17 cellular contexts compared by ENCODE assay signal in genomic region chr1:8256321-8256720, GRCh38.
DNase-seq lines count a peak whose midpoint lies in the region; ATAC-seq, FAIRE-seq and TF ChIP-seq lines count a peak whose summit lies in the region.
"Had no signal": no experiment of that assay in that cellular context is flagged by ENCODE, and none has a peak within 500 bp of the region (broad histone marks: within the 10 kb centered on the region; RNA-seq: fewer than 3 reads in every experiment).

No MANE protein-coding gene starts in this region.

- H3K4me3 ChIP-seq in A549 (no peak overlapping the region), IMR-90 (ENCODE audit: insufficient read depth, low read depth, low read length) (no peak overlapping the region), K562 (no peak overlapping the region), right lobe of liver (no peak overlapping the region)

- TF ChIP-seq EP300 in A549 (IDR thresholded peaks at IDR 0.05) (no peak), K562 (IDR thresholded peaks at IDR 0.05; ENCODE audit: low read length) (no peak)

- dilution Hi-C loops in IMR-90 (cut with HindIII; ENCODE audit: low sequenced_read_pairs, unreplicated experiment), result no loop called here

- no peak for TF ChIP-seq RAD21 in A549 (conservative IDR thresholded peaks at IDR 0.05 in 1 of 2, IDR thresholded peaks at IDR 0.05 in 1 of 2)
- no peak for TF ChIP-seq RAD21 in IMR-90 (IDR thresholded peaks at IDR 0.05; ENCODE audit: low read length)
- no peak for TF ChIP-seq RAD21 in K562 (CRISPR knock-in tag; conservative IDR thresholded peaks at IDR 0.05 in 1 of 2, IDR thresholded peaks at IDR 0.05 in 1 of 2)

- H3K14ac ChIP-seq in IMR-90 (replicated peaks; ENCODE audit: low read depth, low read length), result no peak overlapping the region

- POLR2A ChIA-PET in A549 (lab: Yijun Ruan, JAX) (no interaction called here), IMR-90 (lab: Charles Lee; ENCODE audit: unreplicated experiment) (no interaction called here), K562 (lab: Yijun Ruan, JAX) (interaction anchor here (0.6 kb wide), 1 partner anchor 107 kb away, joined by 3 read pairs; no protein-coding TSS in a partner anchor)

- no peak overlapping the region for H2BK5ac ChIP-seq in IMR-90 (ENCODE audit: low read depth, low read length, poor library complexity, severe bottlenecking)

- H3K36me3 ChIP-seq in IMR-90 (ENCODE audit: control insufficient read depth, insufficient read depth, low read length) (no peaks in the 10 kb centered on the region), K562 (ENCODE audit: control insufficient read depth, insufficient read depth, low read length) (no peaks in the 10 kb centered on the region), right lobe of liver (no peaks in the 10 kb centered on the region)

- H3K27me3 ChIP-seq in IMR-90 (ENCODE audit: control insufficient read depth, insufficient read depth, low read length) (no peaks in the 10 kb centered on the region), K562 (ENCODE audit: control insufficient read depth in 2 of 2, insufficient read depth in 2 of 2, low read length in 2 of 2) (peaks cover 26 to 63% of the 10 kb centered on the region in 2 experiments), right lobe of liver (no peaks in the 10 kb centered on the region)

- CTCF ChIA-PET in A549 (lab: Yijun Ruan, JAX) (interaction anchor here (1.0 kb wide), 1 partner anchor 59 kb away, joined by 3 read pairs; no protein-coding TSS in a partner anchor), IMR-90 (lab: Yijun Ruan, JAX) (no interaction called here), K562 (lab: Yijun Ruan, JAX; ENCODE audit: low intra/inter-chr PET ratio) (interaction anchor here (0.6 kb wide), 1 partner anchor 1413 kb away, joined by 3 read pairs; no protein-coding TSS in a partner anchor)
- CTCF ChIA-PET in activated naive CD4-positive, alpha-beta T cell treated with anti-CD3 and anti-CD28 coated beads, Interleukin-2, amount 10 ng/mL, durations not matched to agents 7 days and 5 days (lab: Charles Lee), result no interaction called here

- no peak overlapping the region for H3K4me3 Mint-ChIP-seq in activated T-cell treated with anti-CD3 and anti-CD28 coated beads, Interleukin-2, amount 50 U/mL, for 24 hours
- no peak overlapping the region for H3K4me3 Mint-ChIP-seq in activated naive CD4-positive, alpha-beta T cell treated with anti-CD3 and anti-CD28 coated beads, Interleukin-2, amount 10 ng/mL, durations not matched to agents 7 days and 5 days
- H3K4me3 Mint-ChIP-seq: B cell; CD14-positive monocyte; CD8-positive, alpha-beta T cell; IgD-negative memory B cell had no signal

- H3K79me1 ChIP-seq in IMR-90 (ENCODE audit: low read depth in 1 of 2, low read length in 2 of 2), result no peaks in the 10 kb centered on the region

- no peak overlapping the region for H3K27ac Mint-ChIP-seq in activated T-cell treated with anti-CD3 and anti-CD28 coated beads, Interleukin-2, amount 50 U/mL, for 24 hours
- H3K27ac Mint-ChIP-seq in activated naive CD4-positive, alpha-beta T cell treated with anti-CD3 and anti-CD28 coated beads, Interleukin-2, amount 10 ng/mL, durations not matched to agents 7 days and 5 days, result no peak overlapping the region
- H3K27ac Mint-ChIP-seq: B cell; CD8-positive, alpha-beta T cell; IgD-negative memory B cell had no signal

- H4K91ac ChIP-seq in IMR-90 (ENCODE audit: insufficient read depth, low read depth, low read length), result no peak overlapping the region

- ATAC-seq in A549, result no peak
- ATAC-seq in IMR-90 (ENCODE audit: low read depth), result no peak
- ATAC-seq in K562, result no peak
- no peak for ATAC-seq in right lobe of liver
- ATAC-seq: CD8-positive, alpha-beta T cell; HCT116 had no signal

- H3K9me1 ChIP-seq in IMR-90 (ENCODE audit: insufficient read depth, low read length), result 0 out of 2 replicates have a peak, but pooled peaks cover 4% of the 10 kb centered on the region
- H3K9me1 ChIP-seq in K562 (ENCODE audit: control insufficient read depth, insufficient read depth, low read length), result no peaks in the 10 kb centered on the region

- peak overlapping the region; percentile 60; the same call in 1 of the 2 replicates for H2AK5ac ChIP-seq in IMR-90 (ENCODE audit: low read depth, low read length)

- H4K8ac ChIP-seq in IMR-90 (ENCODE audit: low read depth in 2 of 2, low read length in 2 of 2), result no peak overlapping the region

- H3K79me2 ChIP-seq in K562 (ENCODE audit: control insufficient read depth, insufficient read depth, low read length), result no peaks in the 10 kb centered on the region

- H3K23ac ChIP-seq in IMR-90 (ENCODE audit: low read depth, low read length), result no peak overlapping the region

- H3K4me2 ChIP-seq in A549 (no peak overlapping the region), IMR-90 (ENCODE audit: low read depth, low read length) (no peak overlapping the region), K562 (ENCODE audit: insufficient read depth, low read length) (no peak overlapping the region)

- H3K36me3 Mint-ChIP-seq in activated T-cell treated with anti-CD3 and anti-CD28 coated beads, Interleukin-2, amount 50 U/mL, for 24 hours (ENCODE audit: low read depth), result no peaks in the 10 kb centered on the region
- H3K36me3 Mint-ChIP-seq in activated naive CD4-positive, alpha-beta T cell treated with anti-CD3 and anti-CD28 coated beads, Interleukin-2, amount 10 ng/mL, durations not matched to agents 7 days and 5 days, result no peaks in the 10 kb centered on the region
- H3K36me3 Mint-ChIP-seq: CD14-positive monocyte; CD8-positive, alpha-beta T cell; IgD-negative memory B cell had no signal

- peak overlapping the region; percentile 1 to 79; a peak in 1 of 6 replicates for H3K27ac ChIP-seq in A549
- H3K27ac ChIP-seq in IMR-90 (ENCODE audit: insufficient read depth, low read length), result no peak overlapping the region
- no peak overlapping the region for H3K27ac ChIP-seq in K562 (ENCODE audit: extremely low read depth, low read depth, low read length)
- H3K27ac ChIP-seq in right lobe of liver, result peak overlapping the region in 2 of 3 donors; percentile 94 to 97

- H4K20me1 ChIP-seq in IMR-90 (ENCODE audit: insufficient read depth, low read length) (no peaks in the 10 kb centered on the region), K562 (replicated peaks; ENCODE audit: control insufficient read depth, insufficient read depth, low read length) (no peaks in the 10 kb centered on the region)

- in situ Hi-C loops in IMR-90 (cut with MboI; ENCODE audit: low sequenced_read_pairs) (no loop called here), K562 (cut with MboI) (no loop called here)

- H2BK120ac ChIP-seq in IMR-90 (ENCODE audit: low read depth, low read length), result no peak overlapping the region

- DNase-seq in A549 (ENCODE audit: low read depth in 1 of 2, low spot score in 1 of 2) (no peak), IMR-90 (no peak), K562 (ENCODE audit: extremely low read depth in 1 of 4, low spot score in 3 of 4) (no peak), right lobe of liver (no peak), DMS153 (lab: John Stamatoyannopoulos, UW) (no peak)
- DNase-seq in stimulated activated CD4-positive, alpha-beta T cell treated with anti-CD3 and anti-CD28 coated beads, Interleukin-4, amount 100 ng/mL, for 24 hours, result no peak
- DNase-seq in activated T-cell treated with anti-CD3 and anti-CD28 coated beads, Interleukin-2, amount 50 U/mL, for 24 hours, result no peak
- no peak for DNase-seq in activated naive CD4-positive, alpha-beta T cell treated with anti-CD3 and anti-CD28 coated beads, Interleukin-2, amount 10 ng/mL, durations not matched to agents 7 days and 5 days
- DNase-seq: 8988T; CD8-positive, alpha-beta T cell; COR-L47; DMS53 had no signal

- H2BK15ac ChIP-seq in IMR-90 (ENCODE audit: low read depth, low read length), result no peak overlapping the region; the same call in 2 of the 3 replicates

- no peak overlapping the region for H3K56ac ChIP-seq in IMR-90 (ENCODE audit: extremely low read depth, insufficient read depth, low read length)

- H3K9me3 ChIP-seq in A549 (no peaks in the 10 kb centered on the region), IMR-90 (ENCODE audit: control insufficient read depth, insufficient read depth, low read length) (no peaks in the 10 kb centered on the region), K562 (replicated peaks; ENCODE audit: control insufficient read depth, insufficient read depth, low read depth, low read length) (no peaks in the 10 kb centered on the region), right lobe of liver (no peaks in the 10 kb centered on the region)

- no peak overlapping the region for H2AK9ac ChIP-seq in IMR-90 (replicated peaks; ENCODE audit: low read depth, low read length, poor library complexity)

- peaks cover 4% of the 10 kb centered on the region for H3K27me3 Mint-ChIP-seq in activated T-cell treated with anti-CD3 and anti-CD28 coated beads, Interleukin-2, amount 50 U/mL, for 24 hours
- H3K27me3 Mint-ChIP-seq in activated naive CD4-positive, alpha-beta T cell treated with anti-CD3 and anti-CD28 coated beads, Interleukin-2, amount 10 ng/mL, durations not matched to agents 7 days and 5 days, result peaks cover 23% of the 10 kb centered on the region

- TF ChIP-seq CTCF in A549 (IDR thresholded peaks at IDR 0.05) (no peak), IMR-90 (conservative IDR thresholded peaks at IDR 0.05; ENCODE audit: low read depth, low read length) (no peak), K562 (IDR thresholded peaks at IDR 0.05 in 2 of 3, conservative IDR thresholded peaks at IDR 0.05 in 1 of 3; ENCODE audit: insufficient read depth in 2 of 3, low read depth in 1 of 3, low read length in 3 of 3) (no peak), right lobe of liver (IDR thresholded peaks at IDR 0.05) (no peak)

- no peak overlapping the region for H3K4ac ChIP-seq in IMR-90 (ENCODE audit: low read depth, low read length)

- H2BK20ac ChIP-seq in IMR-90 (ENCODE audit: low read depth, low read length), result no peak overlapping the region

- H3K4me1 Mint-ChIP-seq in activated T-cell treated with anti-CD3 and anti-CD28 coated beads, Interleukin-2, amount 50 U/mL, for 24 hours (ENCODE audit: low read depth), result peaks cover 6% of the 10 kb centered on the region
- H3K4me1 Mint-ChIP-seq in activated naive CD4-positive, alpha-beta T cell treated with anti-CD3 and anti-CD28 coated beads, Interleukin-2, amount 10 ng/mL, durations not matched to agents 7 days and 5 days, result peaks cover 4% of the 10 kb centered on the region
- H3K4me1 Mint-ChIP-seq: B cell, CD14-positive monocyte had no signal

- BruUV-seq in IMR-90 (replicated peaks; lab: Mats Ljungman, UMichigan) (no TSS peak), K562 (replicated peaks; lab: Mats Ljungman, UMichigan) (no TSS peak)

- H2AFZ ChIP-seq in IMR-90 (replicated peaks; ENCODE audit: low read length, poor library complexity), result peak overlapping the region; percentile 16
- H2AFZ ChIP-seq in K562 (ENCODE audit: low read depth, low read length), result no peak overlapping the region

- no peak overlapping the region for H4K5ac ChIP-seq in IMR-90 (ENCODE audit: low read depth, low read length)

- H3K9ac ChIP-seq in IMR-90 (ENCODE audit: low read depth, low read length) (no peak overlapping the region), K562 (ENCODE audit: insufficient read depth in 1 of 2, low read depth in 2 of 2, low read length in 2 of 2) (no peak overlapping the region)

- 92% methylated on average over 7 of the region's 7 CpGs for WGBS in A549 (ENCODE audit: missing lambda C conversion rate)
- 98% methylated on average over 5 of the region's 7 CpGs; no CpG with 5 or more reads in 1 of the 2 experiments for WGBS in IMR-90 (ENCODE audit: extremely low coverage in 2 of 2, insufficient read length in 1 of 2), 2 experiments
- WGBS in K562 (ENCODE audit: insufficient coverage, low coverage, missing lambda C conversion rate), result 4% methylated on average over 7 of the region's 7 CpGs
- 87% methylated on average over 7 of the region's 7 CpGs for WGBS in right lobe of liver (ENCODE audit: insufficient coverage, low coverage, low lambda C conversion rate, missing lambda C conversion rate)

- intact Hi-C loops in IMR-90 (cut with micrococcal nuclease), result no loop called here
- intact Hi-C loops in K562 (cut with micrococcal nuclease), result no loop called here
- intact Hi-C loops in right lobe of liver (cut with DNase I), result no loop called here

- FAIRE-seq in A549 (lab: Jason Lieb, UNC), result no peak
- FAIRE-seq in K562 (lab: Jason Lieb, UNC), result no peak
- FAIRE-seq: H54 had no signal

- TF ChIP-seq POLR2A in A549 (IDR thresholded peaks at IDR 0.05; ENCODE audit: low read length), result no peak
- TF ChIP-seq POLR2A in IMR-90 (IDR thresholded peaks at IDR 0.05; ENCODE audit: low read depth, low read length), result no peak
- TF ChIP-seq POLR2A in K562 (conservative IDR thresholded peaks at IDR 0.05), result no peak
- TF ChIP-seq POLR2A in right lobe of liver (IDR thresholded peaks at IDR 0.05), result no peak

- H3K4me1 ChIP-seq in A549 (peaks cover 34% of the 10 kb centered on the region), IMR-90 (ENCODE audit: control insufficient read depth, insufficient read depth, low read length) (peaks cover 9% of the 10 kb centered on the region), K562 (replicated peaks in 1 of 2; ENCODE audit: control insufficient read depth in 2 of 2, insufficient read depth in 2 of 2, low read length in 2 of 2) (no peaks in the 10 kb centered on the region), right lobe of liver (peaks cover 0 to 60% (median 24%) of the 10 kb centered on the region in 4 donors)

- no peaks in the 10 kb centered on the region for H3K9me3 Mint-ChIP-seq in activated T-cell treated with anti-CD3 and anti-CD28 coated beads, Interleukin-2, amount 50 U/mL, for 24 hours
- H3K9me3 Mint-ChIP-seq in activated naive CD4-positive, alpha-beta T cell treated with anti-CD3 and anti-CD28 coated beads, Interleukin-2, amount 10 ng/mL, durations not matched to agents 7 days and 5 days, result no peaks in the 10 kb centered on the region
- H3K9me3 Mint-ChIP-seq: CD8-positive, alpha-beta T cell had no signal

- no peak overlapping the region for H3K18ac ChIP-seq in IMR-90 (ENCODE audit: low read depth, low read length)

Comparison
In these comparisons a context has a peak if more than half of its experiments do, and no peak if none do; other contexts are left out.
1. H3K27ac ChIP-seq: peak in A549 (2 of 2) and right lobe of liver (2 of 3); none in IMR-90 (single experiment) and K562 (single experiment).
2. CTCF ChIA-PET loops: an anchor here in A549 (1.0 kb wide) and K562 (0.6 kb wide); none called in IMR-90 and activated naive CD4-positive, alpha-beta T cell treated with anti-CD3 and anti-CD28 coated beads, Interleukin-2, amount 10 ng/mL, durations not matched to agents 7 days and 5 days.